Comparison of ENCODE assay signal across 18 cellular contexts in the genomic region with DNA sequence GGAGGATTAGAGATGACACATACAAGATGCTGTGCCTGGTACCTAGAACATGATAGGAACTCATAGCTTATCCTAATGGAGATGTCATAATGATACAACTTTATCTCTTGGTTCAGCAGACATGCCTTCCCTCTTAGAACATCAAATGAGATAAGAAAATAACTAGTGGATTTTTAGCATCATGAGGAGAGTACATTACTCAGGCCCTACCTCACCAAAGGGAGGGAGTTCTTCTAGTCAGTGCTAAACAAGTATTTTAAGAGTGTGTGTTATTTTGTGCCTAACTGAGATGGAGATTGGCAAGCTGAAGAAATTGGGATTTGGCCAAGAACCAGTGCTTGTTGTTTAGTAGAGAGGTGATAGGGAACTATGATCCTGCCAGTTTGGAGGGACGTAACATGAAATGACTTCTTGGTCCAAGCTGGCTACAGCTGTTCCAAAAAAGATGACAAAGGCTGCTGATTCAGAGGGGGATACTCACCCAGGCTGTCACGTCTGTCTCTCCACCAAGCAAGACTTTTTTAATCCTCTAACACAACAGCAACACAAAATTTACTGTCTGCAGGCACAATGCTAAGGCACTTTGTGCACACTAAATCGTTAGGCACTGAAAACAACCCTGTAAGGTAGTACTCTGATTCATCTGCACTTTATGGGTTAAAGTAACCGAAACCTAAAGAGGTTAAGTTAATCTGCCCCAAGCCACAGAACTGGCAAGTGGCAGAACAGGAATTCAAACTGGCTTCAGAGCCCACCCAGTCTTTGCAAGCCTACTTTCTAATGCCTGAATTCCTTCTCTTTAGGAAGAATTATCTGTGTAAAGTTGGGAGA.
A peak's percentile ranks its signal among the peaks of the same experiment; 100 is the strongest.
DNase-seq lines count a peak whose midpoint lies in the region; ATAC-seq lines count a peak whose summit lies in the region.
"Had no signal": no experiment of that assay in that cellular context is flagged by ENCODE, and none has a peak within 500 bp of the region (broad histone marks: within the 10 kb centered on the region; RNA-seq: fewer than 3 reads in every experiment).

No MANE protein-coding gene starts in this region.

- H3K27ac ChIP-seq in SJCRH30 (peak overlapping the region; percentile 30), trophoblast cell (ENCODE audit: low read depth, low read length) (no peak overlapping the region)

- no peak overlapping the region for H2AK5ac ChIP-seq in trophoblast cell (ENCODE audit: low read length)

- peak overlapping the region; percentile 47 for H2BK12ac ChIP-seq in trophoblast cell (ENCODE audit: low read length)

- peak; percentile 37 for DNase-seq in HT-29 (ENCODE audit: low spot score)
- peak; percentile 61 to 76 for DNase-seq in SJCRH30
- DNase-seq in left cardiac atrium: no peak
- DNase-seq in trophoblast cell: peak in 1 of 2 donors; percentile 77
- no peak for DNase-seq in glomerular visceral epithelial cell (ENCODE audit: extremely low spot score)
- DNase-seq in NCI-H510A treated with DMSO at 0.1 percent for 48 hours (lab: John Stamatoyannopoulos, UW): no peak
- DNase-seq: activated CD4-positive, alpha-beta T cell treated with anti-CD3 and anti-CD28 coated beads, Interleukin-2, amount 50 U/mL, for 48 hours; activated naive CD8-positive, alpha-beta T cell treated with anti-CD3 and anti-CD28 coated beads, Interleukin-2, amount 10 ng/mL, durations not matched to agents 7 days and 5 days; activated T-cell treated with anti-CD3 and anti-CD28 coated beads, Interleukin-2, amount 50 U/mL, for 48 hours; COR-L47; midbrain; NCI-H1105 treated with DMSO at 0.1 percent for 48 hours; NCI-H345; posterior cingulate gyrus; stimulated activated naive CD8-positive, alpha-beta T cell treated with anti-CD3 and anti-CD28 coated beads, Interleukin-15, amount 100 ng/mL, for 72 hours had no signal

- peak overlapping the region; percentile 21 for H3K4me2 ChIP-seq in trophoblast cell (ENCODE audit: low read length)

- H3K23ac ChIP-seq in trophoblast cell (ENCODE audit: low read length): no peak overlapping the region

- no peak overlapping the region for H4K12ac ChIP-seq in trophoblast cell (ENCODE audit: low read depth, low read length)

- H3K79me1 ChIP-seq in trophoblast cell (ENCODE audit: low read length): peaks cover 2% of the 10 kb centered on the region

- H2BK120ac ChIP-seq in trophoblast cell (ENCODE audit: insufficient read depth, low read length, poor library complexity): no peak overlapping the region

- H4K91ac ChIP-seq in trophoblast cell (ENCODE audit: low read depth, low read length): no peak overlapping the region

- H3K4ac ChIP-seq in trophoblast cell (ENCODE audit: low read depth, low read length): no peak overlapping the region

- no peak overlapping the region; the same call in none of the 2 replicates for H3K4me3 ChIP-seq in SJCRH30
- no peak overlapping the region for H3K4me3 ChIP-seq in trophoblast cell (ENCODE audit: low read depth, low read length)
- H3K4me3 ChIP-seq: gastroesophageal sphincter had no signal

- no CpG with 5 or more reads among the region's 4 CpGs for WGBS in trophoblast cell (ENCODE audit: extremely low coverage, insufficient coverage, insufficient read length)

- no peak overlapping the region for H2BK5ac ChIP-seq in trophoblast cell (ENCODE audit: low read depth, low read length, poor library complexity)

- H3K9ac ChIP-seq in trophoblast cell (ENCODE audit: low read length): no peak overlapping the region

- no peaks in the 10 kb centered on the region for H3K9me3 ChIP-seq in SJCRH30 (replicated peaks)
- H3K9me3 ChIP-seq in trophoblast cell (ENCODE audit: insufficient read depth, low read depth, low read length): no peaks in the 10 kb centered on the region
- H3K9me3 ChIP-seq: gastroesophageal sphincter had no signal

- no peak overlapping the region for H3K14ac ChIP-seq in trophoblast cell (ENCODE audit: low read length)

- H2AFZ ChIP-seq in trophoblast cell (ENCODE audit: insufficient read depth, low read length, poor library complexity): no peak overlapping the region

- intact Hi-C loops in left cardiac atrium (cut with DNase I): no loop called here

- H4K8ac ChIP-seq in trophoblast cell (ENCODE audit: low read depth, low read length): no peak overlapping the region

- H3K27me3 ChIP-seq in SJCRH30 (no peaks in the 10 kb centered on the region), trophoblast cell (ENCODE audit: insufficient read depth, low read length) (no peaks in the 10 kb centered on the region)
- H3K27me3 ChIP-seq: gastroesophageal sphincter had no signal

- H3K18ac ChIP-seq in trophoblast cell (ENCODE audit: low read length): no peak overlapping the region

- H3K4me1 ChIP-seq in SJCRH30 (peaks cover 26% of the 10 kb centered on the region), trophoblast cell (ENCODE audit: control insufficient read depth in 1 of 2, insufficient read depth in 2 of 2, low read length in 2 of 2) (peaks cover 4 to 8% of the 10 kb centered on the region in 2 experiments)

- ATAC-seq in left cardiac atrium (peak; percentile 75 to 90), HG02759 (IDR thresholded peaks at IDR 0.05; ENCODE audit: unreplicated experiment) (no peak), HG02870 (IDR thresholded peaks at IDR 0.05; ENCODE audit: unreplicated experiment) (no peak)
- ATAC-seq: gastroesophageal sphincter; stimulated activated naive CD8-positive, alpha-beta T cell treated with anti-CD3 and anti-CD28 coated beads, Interleukin-15, amount 100 ng/mL, for 72 hours had no signal

- no peaks in the 10 kb centered on the region for H3K36me3 ChIP-seq in SJCRH30
- H3K36me3 ChIP-seq in trophoblast cell (ENCODE audit: control insufficient read depth in 1 of 2, insufficient read depth in 2 of 2, low read length in 2 of 2): no peaks in the 10 kb centered on the region
- H3K36me3 ChIP-seq: gastroesophageal sphincter had no signal

- H3K79me2 ChIP-seq in trophoblast cell (ENCODE audit: control insufficient read depth, insufficient read depth, low read length, poor library complexity): peaks cover 2% of the 10 kb centered on the region

Comparison
In these comparisons a context has a peak if more than half of its experiments do, and no peak if none do; other contexts are left out.
1. DNase-seq: peak in HT-29 (single experiment) and SJCRH30 (2 of 2); none in left cardiac atrium (single experiment), glomerular visceral epithelial cell (single experiment) and NCI-H510A treated with DMSO at 0.1 percent for 48 hours (single experiment).
2. ATAC-seq: peak in left cardiac atrium (2 of 2); none in HG02759 (single experiment) and HG02870 (single experiment).